Comparison of ENCODE assay signal across 8 cellular contexts in genomic region chr1:151005729-151006330, GRCh38. TPM values are rescaled to one million over a fixed set of nuclear protein-coding genes. Genes with fewer than 3 reads are reported as not detected.
A peak's percentile ranks its signal among the peaks of the same experiment; 100 is the strongest.
DNase-seq lines count a peak whose midpoint lies in the region; ATAC-seq, FAIRE-seq and TF ChIP-seq lines count a peak whose summit lies in the region.

No MANE protein-coding gene starts in this region.

- no peak for FAIRE-seq in A549 (lab: Jason Lieb, UNC)

- H3K27me3 Mint-ChIP-seq in mesothelial cell of epicardium (ENCODE audit: low read depth) = no peaks in the 10 kb centered on the region

- CTCF ChIA-PET in A549 (lab: Yijun Ruan, JAX) = interaction anchor here (0.6 to 24.0 kb wide), 24 partner anchors 8 to 607 kb away, joined by 3 to 586 read pairs (median 4); partner anchors contain the start of genes ANXA9, C1orf56, CDC42SE1 and CERS2

- no peak for TF ChIP-seq EP300 in A549 (IDR thresholded peaks at IDR 0.05)

- POLR2A ChIA-PET in A549 (lab: Yijun Ruan, JAX) = interaction anchor here (0.6 to 1.7 kb wide), 5 partner anchors 36 to 376 kb away, joined by 3 to 8 read pairs (median 3); partner anchors contain the start of genes C1orf56 and ENSA

- no peaks in the 10 kb centered on the region for H3K9me3 Mint-ChIP-seq in mesothelial cell of epicardium

- no peak for TF ChIP-seq POLR2A in A549 (IDR thresholded peaks at IDR 0.05; ENCODE audit: low read length)

- peaks cover 10% of the 10 kb centered on the region for H3K36me3 Mint-ChIP-seq in mesothelial cell of epicardium

- no peaks in the 10 kb centered on the region for H3K36me3 ChIP-seq in brain microvascular endothelial cell (replicated peaks)

- in situ Hi-C loops in brain microvascular endothelial cell (cut with HindIII; ENCODE audit: low pct_ligation_motif_present, low sequenced_read_pairs) = no loop called here

- H3K9me3 ChIP-seq in A549 = no peaks in the 10 kb centered on the region

- DNase-seq in A549 (ENCODE audit: low read depth in 1 of 2, low spot score in 1 of 2) (no peak), brain microvascular endothelial cell (no peak), mesothelial cell of epicardium (ENCODE audit: low spot score in 2 of 2, unreplicated experiment in 2 of 2) (no peak), H4 (ENCODE audit: low spot score) (no peak), NCI-H2029 treated with DMSO at 0.1 percent for 48 hours (lab: John Stamatoyannopoulos, UW) (no peak)
- no peak for DNase-seq in Jurkat, Clone E6-1 (ENCODE audit: low read depth, low spot score)
- DNase-seq in stimulated activated CD4-positive, alpha-beta T cell treated with anti-CD3 and anti-CD28 coated beads, Interleukin-2, amount 100 ng/mL, for 48 hours = no peak

- peak overlapping the region; percentile 100 for H3K27ac Mint-ChIP-seq in mesothelial cell of epicardium

- peak overlapping the region; percentile 45 for H3K4me3 ChIP-seq in A549
- H3K4me3 ChIP-seq in Jurkat, Clone E6-1 (ENCODE audit: low read length) = peak overlapping the region; percentile 60
- H3K4me3 ChIP-seq in brain microvascular endothelial cell (ENCODE audit: low read depth, low read length) = peak overlapping the region; percentile 59

- no peak for TF ChIP-seq RAD21 in A549 (conservative IDR thresholded peaks at IDR 0.05 in 1 of 2, IDR thresholded peaks at IDR 0.05 in 1 of 2)

- peak overlapping the region; percentile 97 for H3K4me3 Mint-ChIP-seq in mesothelial cell of epicardium

- H3K4me1 ChIP-seq in A549 = peaks cover 30% of the 10 kb centered on the region

- peak overlapping the region; percentile 90 for H3K4me2 ChIP-seq in A549

- 78% methylated on average over 4 of the region's 4 CpGs for WGBS in A549 (ENCODE audit: missing lambda C conversion rate)

- H3K27ac ChIP-seq in A549 (peak overlapping the region; percentile 77 to 87), brain microvascular endothelial cell (no peak overlapping the region)

- H3K4me1 Mint-ChIP-seq in mesothelial cell of epicardium = peaks cover 65% of the 10 kb centered on the region

- TF ChIP-seq CTCF in A549 (IDR thresholded peaks at IDR 0.05) (no peak), brain microvascular endothelial cell (IDR thresholded peaks at IDR 0.05; ENCODE audit: low read depth, low read length, missing control alignments) (no peak), mesothelial cell of epicardium (IDR thresholded peaks at IDR 0.05; ENCODE audit: unreplicated experiment) (no peak)

- H3K27me3 ChIP-seq in brain microvascular endothelial cell (replicated peaks) = no peaks in the 10 kb centered on the region

- no peak for ATAC-seq in A549
- no peak for ATAC-seq in GM19023 (IDR thresholded peaks at IDR 0.05; ENCODE audit: unreplicated experiment)

TF ChIP-seq in A549, 52 proteins besides CTCF, POLR2A, EP300 and RAD21:
- TF ChIP-seq HOXB13 (CRISPR knock-in tag; IDR thresholded peaks at IDR 0.05; ENCODE audit: low read depth) (no peak), CHD2 (IDR thresholded peaks at IDR 0.05; ENCODE audit: low read length, partially characterized antibody) (no peak), HOXA7 (CRISPR knock-in tag; IDR thresholded peaks at IDR 0.05) (no peak), RFX5 (IDR thresholded peaks at IDR 0.05) (no peak)

RNA-seq across cellular contexts. Expression of gene MINDY1, which starts 0.9 kb away (rescaled TPM):
- polyA plus RNA-seq in A549 (2011; rRNA removed) (5.2 and 7.9 TPM in 2 replicates), A549 (2017; fragmentation: RNase III; extraction: RNeasy Plus Mini Kit Qiagen cat#74134 plus additional on column Dnase treatment) (4.0 to 4.8 TPM (median 4.8 TPM) in 3 replicates)
- 3.0 and 3.8 TPM in 2 replicates for polyA plus RNA-seq in A549 (2012; cell fraction: cytosol; rRNA removed)
- polyA plus RNA-seq in A549 (2012; cell fraction: nucleus; rRNA removed) = 7.3 and 8.9 TPM in 2 replicates
- 10.1 and 10.7 TPM in 2 replicates for polyA minus RNA-seq in A549 (2011; rRNA and poly(A)+ RNA removed)
- polyA plus RNA-seq in Jurkat, Clone E6-1 (2012; ENCODE audit: insufficient read depth, insufficient read length) = 1.6 TPM
- 29.7 to 31.7 TPM (median 30.9 TPM) in 3 replicates for total RNA-seq in mesothelial cell of epicardium
- 9.3 and 12.2 TPM in 2 replicates for total RNA-seq in H4 (2014; rRNA removed; shearing (Covaris generic))

RNA-seq across cellular contexts. Expression of gene PRUNE1, which starts 2.4 kb away (rescaled TPM):
- 27.0 and 27.5 TPM in 2 replicates for polyA plus RNA-seq in A549 (2011; rRNA removed)
- polyA plus RNA-seq in A549 (2012; cell fraction: cytosol; rRNA removed) = 10.9 and 12.7 TPM in 2 replicates
- polyA plus RNA-seq in A549 (2012; cell fraction: nucleus; rRNA removed) = 7.7 and 9.5 TPM in 2 replicates
- 11.1 to 11.9 TPM (median 11.1 TPM) in 3 replicates for polyA plus RNA-seq in A549 (2017; fragmentation: RNase III; extraction: RNeasy Plus Mini Kit Qiagen cat#74134 plus additional on column Dnase treatment)
- polyA minus RNA-seq in A549 (2011; rRNA and poly(A)+ RNA removed) = 21.1 and 21.7 TPM in 2 replicates
- 37.0 TPM for polyA plus RNA-seq in Jurkat, Clone E6-1 (2012; ENCODE audit: insufficient read depth, insufficient read length)
- 25.0 to 25.8 TPM (median 25.4 TPM) in 3 replicates for total RNA-seq in mesothelial cell of epicardium
- total RNA-seq in H4 (2014; rRNA removed; shearing (Covaris generic)) = 10.6 and 19.7 TPM in 2 replicates

RNA-seq across cellular contexts. Expression of gene ANXA9, which starts 23.7 kb away (rescaled TPM):
- polyA plus RNA-seq in A549 (2011; rRNA removed) (2.2 and 3.3 TPM in 2 replicates), A549 (2017; fragmentation: RNase III; extraction: RNeasy Plus Mini Kit Qiagen cat#74134 plus additional on column Dnase treatment) (1.5 to 2.1 TPM (median 1.7 TPM) in 3 replicates)
- 1.1 and 1.6 TPM in 2 replicates for polyA plus RNA-seq in A549 (2012; cell fraction: cytosol; rRNA removed)
- polyA plus RNA-seq in A549 (2012; cell fraction: nucleus; rRNA removed) = 2.3 and 2.7 TPM in 2 replicates
- 6.1 and 7.8 TPM in 2 replicates for polyA minus RNA-seq in A549 (2011; rRNA and poly(A)+ RNA removed)
- polyA plus RNA-seq in Jurkat, Clone E6-1 (2012; ENCODE audit: insufficient read depth, insufficient read length) = not detected
- 1.2 TPM in 3 replicates for total RNA-seq in mesothelial cell of epicardium
- 0.04 and 0.23 TPM in 2 replicates for total RNA-seq in H4 (2014; rRNA removed; shearing (Covaris generic))

RNA-seq across cellular contexts. Expression of gene BNIPL, which starts 30.6 kb away (rescaled TPM):
- polyA plus RNA-seq in A549 (2011; rRNA removed) (0.30 and 0.38 TPM in 2 replicates), A549 (2017; fragmentation: RNase III; extraction: RNeasy Plus Mini Kit Qiagen cat#74134 plus additional on column Dnase treatment) (0.22 to 0.51 TPM (median 0.28 TPM) in 3 replicates)
- 0.12 and 0.17 TPM in 2 replicates for polyA plus RNA-seq in A549 (2012; cell fraction: cytosol; rRNA removed)
- polyA plus RNA-seq in A549 (2012; cell fraction: nucleus; rRNA removed) = 0.47 and 0.78 TPM in 2 replicates
- polyA minus RNA-seq in A549 (2011; rRNA and poly(A)+ RNA removed) = 0.21 and 0.24 TPM in 2 replicates
- 1.1 TPM for polyA plus RNA-seq in Jurkat, Clone E6-1 (2012; ENCODE audit: insufficient read depth, insufficient read length)
- total RNA-seq in mesothelial cell of epicardium = 4.2 to 5.7 TPM (median 4.6 TPM) in 3 replicates
- 0.10 TPM in 1 of 2 replicates, not detected in the other for total RNA-seq in H4 (2014; rRNA removed; shearing (Covaris generic))

RNA-seq across cellular contexts. Expression of gene CERS2, which starts 31.2 kb away (rescaled TPM):
- polyA plus RNA-seq in A549 (2011; rRNA removed) (356 and 395 TPM in 2 replicates), A549 (2017; fragmentation: RNase III; extraction: RNeasy Plus Mini Kit Qiagen cat#74134 plus additional on column Dnase treatment) (183 to 196 TPM (median 196 TPM) in 3 replicates)
- polyA plus RNA-seq in A549 (2012; cell fraction: cytosol; rRNA removed) = 144 and 210 TPM in 2 replicates
- 118 and 122 TPM in 2 replicates for polyA plus RNA-seq in A549 (2012; cell fraction: nucleus; rRNA removed)
- polyA minus RNA-seq in A549 (2011; rRNA and poly(A)+ RNA removed) = 275 and 350 TPM in 2 replicates
- polyA plus RNA-seq in Jurkat, Clone E6-1 (2012; ENCODE audit: insufficient read depth, insufficient read length) = 166 TPM
- total RNA-seq in mesothelial cell of epicardium = 127 to 137 TPM (median 132 TPM) in 3 replicates
- total RNA-seq in H4 (2014; rRNA removed; shearing (Covaris generic)) = 97.8 and 110 TPM in 2 replicates
